26 cellular contexts compared by ENCODE assay signal in genomic region chr16:57865746-57866528, GRCh38.
DNase-seq lines count a peak whose midpoint lies in the region; ATAC-seq, FAIRE-seq and TF ChIP-seq lines count a peak whose summit lies in the region.
"Had no signal": no experiment of that assay in that cellular context is flagged by ENCODE, and none has a peak within 500 bp of the region (broad histone marks: within the 10 kb centered on the region; RNA-seq: fewer than 3 reads in every experiment).

No MANE protein-coding gene starts in this region.

- H3K9me3 Mint-ChIP-seq in activated naive CD8-positive, alpha-beta T cell treated with anti-CD3 and anti-CD28 coated beads for 36 hours = no peaks in the 10 kb centered on the region
- H3K9me3 Mint-ChIP-seq: activated naive CD4-positive, alpha-beta T cell treated with anti-CD3 and anti-CD28 coated beads, Interleukin-2, amount 10 ng/mL, durations not matched to agents 7 days and 5 days had no signal

- H3K4me1 Mint-ChIP-seq in activated naive CD8-positive, alpha-beta T cell treated with anti-CD3 and anti-CD28 coated beads for 36 hours = no peaks in the 10 kb centered on the region
- H3K4me1 Mint-ChIP-seq: activated naive CD4-positive, alpha-beta T cell treated with anti-CD3 and anti-CD28 coated beads, Interleukin-2, amount 10 ng/mL, durations not matched to agents 7 days and 5 days had no signal

- H3K4me3 Mint-ChIP-seq in activated naive CD8-positive, alpha-beta T cell treated with anti-CD3 and anti-CD28 coated beads for 36 hours = no peak overlapping the region
- H3K4me3 Mint-ChIP-seq: activated CD8-positive, alpha-beta memory T cell treated with anti-CD3 and anti-CD28 coated beads, Interleukin-2, amount 10 ng/mL, durations not matched to agents 7 days and 5 days; activated naive CD4-positive, alpha-beta T cell treated with anti-CD3 and anti-CD28 coated beads, Interleukin-2, amount 10 ng/mL, durations not matched to agents 7 days and 5 days had no signal

- no peaks in the 10 kb centered on the region for H3K36me3 Mint-ChIP-seq in activated naive CD8-positive, alpha-beta T cell treated with anti-CD3 and anti-CD28 coated beads for 36 hours
- H3K36me3 Mint-ChIP-seq: activated CD8-positive, alpha-beta memory T cell treated with anti-CD3 and anti-CD28 coated beads, Interleukin-2, amount 10 ng/mL, durations not matched to agents 7 days and 5 days; activated naive CD4-positive, alpha-beta T cell treated with anti-CD3 and anti-CD28 coated beads, Interleukin-2, amount 10 ng/mL, durations not matched to agents 7 days and 5 days had no signal

- H3K27me3 ChIP-seq in bronchial epithelial cell (ENCODE audit: control insufficient read depth, insufficient read depth, low read length) = no peaks in the 10 kb centered on the region
- no peaks in the 10 kb centered on the region for H3K27me3 ChIP-seq in right atrium auricular region
- H3K27me3 ChIP-seq: BE2C had no signal

- no peak for ATAC-seq in GM18517 (IDR thresholded peaks at IDR 0.05; ENCODE audit: unreplicated experiment)
- ATAC-seq: activated CD8-positive, alpha-beta memory T cell treated with anti-CD3 and anti-CD28 coated beads, Interleukin-2, amount 10 ng/mL, durations not matched to agents 7 days and 5 days; GM12878; psoas muscle; SK-N-SH treated with all-trans-retinoic acid at 6 μM for 48 hours had no signal

- no peaks in the 10 kb centered on the region for H3K9me3 ChIP-seq in right atrium auricular region
- H3K9me3 ChIP-seq: BE2C, HAP-1, neutrophil, psoas muscle had no signal

- no peak overlapping the region for H3K27ac ChIP-seq in right atrium auricular region
- H3K27ac ChIP-seq: neutrophil, psoas muscle had no signal

- FAIRE-seq in bronchial epithelial cell (lab: Jason Lieb, UNC) = no peak
- FAIRE-seq: A204.1, GM12878 had no signal

- H3K4me3 ChIP-seq in bronchial epithelial cell (ENCODE audit: low read depth, low read length) (no peak overlapping the region), right atrium auricular region (no peak overlapping the region)
- H3K4me3 ChIP-seq: GM12878, HAP-1, psoas muscle had no signal

- H3K36me3 ChIP-seq in bronchial epithelial cell (ENCODE audit: control insufficient read depth, insufficient read depth, low read length) (no peaks in the 10 kb centered on the region), right atrium auricular region (no peaks in the 10 kb centered on the region)
- H3K36me3 ChIP-seq: BE2C, HAP-1, neutrophil had no signal

- H3K27ac Mint-ChIP-seq in activated naive CD8-positive, alpha-beta T cell treated with anti-CD3 and anti-CD28 coated beads for 36 hours = no peak overlapping the region
- H3K27ac Mint-ChIP-seq: activated CD8-positive, alpha-beta memory T cell treated with anti-CD3 and anti-CD28 coated beads, Interleukin-2, amount 10 ng/mL, durations not matched to agents 7 days and 5 days; activated naive CD4-positive, alpha-beta T cell treated with anti-CD3 and anti-CD28 coated beads, Interleukin-2, amount 10 ng/mL, durations not matched to agents 7 days and 5 days had no signal

- peak; percentile 10 for DNase-seq in NCI-H2029 treated with DMSO at 0.1 percent for 48 hours (lab: John Stamatoyannopoulos, UW)
- no peak for DNase-seq in NCI-H2029 (lab: John Stamatoyannopoulos, UW)
- DNase-seq in NCI-H226 = peak; percentile 26
- DNase-seq in bronchial epithelial cell (ENCODE audit: low read depth) = peak; percentile 97
- DNase-seq in kidney glomerular epithelial cell (lab: John Stamatoyannopoulos, UW) = peak; percentile 43
- DNase-seq in activated naive CD8-positive, alpha-beta T cell treated with anti-CD3 and anti-CD28 coated beads for 36 hours = no peak
- DNase-seq in right atrium auricular region (ENCODE audit: low spot score) = no peak
- DNase-seq: activated CD4-positive, alpha-beta T cell treated with anti-CD3 and anti-CD28 coated beads, Interleukin-2, amount 50 U/mL, for 1 hour; activated CD8-positive, alpha-beta memory T cell treated with anti-CD3 and anti-CD28 coated beads, Interleukin-2, amount 10 ng/mL, durations not matched to agents 7 days and 5 days; activated naive CD4-positive, alpha-beta T cell treated with anti-CD3 and anti-CD28 coated beads, Interleukin-2, amount 10 ng/mL, durations not matched to agents 7 days and 5 days; anterior cingulate cortex; BE2C; DND-41; glutamatergic neuron; mesenchymal stem cell; NCI-H1092 treated with DMSO at 0.1 percent for 48 hours; NCI-H2107; NCI-H524 treated with DMSO at 0.1 percent for 48 hours; psoas muscle; stimulated activated CD4-positive, alpha-beta T cell treated with anti-CD3 and anti-CD28 coated beads, Interleukin-1b, Interleukin-23, amount 100 ng/mL, for 48 hours had no signal

- H3K27me3 Mint-ChIP-seq in activated naive CD8-positive, alpha-beta T cell treated with anti-CD3 and anti-CD28 coated beads for 36 hours = peaks cover 9% of the 10 kb centered on the region

- no peak for TF ChIP-seq CTCF in bronchial epithelial cell (IDR thresholded peaks at IDR 0.05; ENCODE audit: insufficient read depth, low read length, severe bottlenecking)
- no peak for TF ChIP-seq CTCF in right atrium auricular region (IDR thresholded peaks at IDR 0.05)

- H3K4me1 ChIP-seq in right atrium auricular region = peaks cover 0 to 12% of the 10 kb centered on the region in 2 donors

Comparison
In these comparisons a context has a peak if more than half of its experiments do, and no peak if none do; other contexts are left out.
1. DNase-seq: peak in NCI-H2029 treated with DMSO at 0.1 percent for 48 hours (single experiment), NCI-H226 (single experiment), bronchial epithelial cell (single experiment) and kidney glomerular epithelial cell (single experiment); none in NCI-H2029 (single experiment), activated naive CD8-positive, alpha-beta T cell treated with anti-CD3 and anti-CD28 coated beads for 36 hours (single experiment) and right atrium auricular region (single experiment).